1 cellular context compared by ENCODE assay signal in genomic region chr6:32096394-32097258, GRCh38.
TF ChIP-seq lines count a peak whose summit lies in the region.

No MANE protein-coding gene starts in this region.

TF ChIP-seq in HepG2, 621 proteins besides CTCF, POLR2A, EP300 and RAD21 (continued from another document):
- TF ChIP-seq ZNF407 (CRISPR knock-in tag; IDR thresholded peaks at IDR 0.05; ENCODE audit: not compliant biosample characterization) (peak; percentile 6), POGK (CRISPR knock-in tag; conservative IDR thresholded peaks at IDR 0.05) (0 out of 2 replicates have a peak, but pooled peaks have one; percentile 39), ZC3H13 (CRISPR knock-in tag; IDR thresholded peaks at IDR 0.05) (0 out of 2 replicates have a peak, but pooled peaks have one; percentile 22), ZNF44 (CRISPR knock-in tag; IDR thresholded peaks at IDR 0.05) (no peak)
